In genomic region chr6:149861603-149862423, GRCh38 we compare ENCODE assay signal across 9 cellular contexts. TPM values are rescaled to one million over a fixed set of nuclear protein-coding genes. Genes with fewer than 3 reads are reported as not detected.
DNase-seq lines count a peak whose midpoint lies in the region; ATAC-seq and TF ChIP-seq lines count a peak whose summit lies in the region.
"Had no signal": no experiment of that assay in that cellular context is flagged by ENCODE, and none has a peak within 500 bp of the region (broad histone marks: within the 10 kb centered on the region; RNA-seq: fewer than 3 reads in every experiment).

No MANE protein-coding gene starts in this region.

- H3K27ac Mint-ChIP-seq in CD4-positive, alpha-beta T cell: no peak overlapping the region
- H3K27ac Mint-ChIP-seq in chondrocyte (ENCODE audit: unreplicated experiment): peak overlapping the region; percentile 96
- H3K27ac Mint-ChIP-seq in naive thymus-derived CD4-positive, alpha-beta T cell: peak overlapping the region in 1 of 9 donors; percentile 8

- H3K36me3 ChIP-seq in naive thymus-derived CD4-positive, alpha-beta T cell (ENCODE audit: control insufficient read depth in 2 of 3, insufficient read depth in 3 of 3, low read length in 3 of 3): no peaks in the 10 kb centered on the region

- no peaks in the 10 kb centered on the region for H3K9me3 ChIP-seq in CD4-positive, alpha-beta T cell (ENCODE audit: control insufficient read depth, low read length)
- H3K9me3 ChIP-seq in naive thymus-derived CD4-positive, alpha-beta T cell (ENCODE audit: control insufficient read depth in 2 of 3, low read length in 3 of 3): no peaks in the 10 kb centered on the region

- no peaks in the 10 kb centered on the region for H3K27me3 ChIP-seq in CD4-positive, alpha-beta T cell (ENCODE audit: control insufficient read depth, insufficient read depth, low read length)
- H3K27me3 ChIP-seq in naive thymus-derived CD4-positive, alpha-beta T cell (ENCODE audit: control insufficient read depth in 2 of 2, insufficient read depth in 2 of 2, low read length in 2 of 2): no peaks in the 10 kb centered on the region

- H3K27ac ChIP-seq in CD4-positive, alpha-beta T cell (ENCODE audit: low read depth, low read length): no peak overlapping the region
- H3K27ac ChIP-seq in naive thymus-derived CD4-positive, alpha-beta T cell (ENCODE audit: low read depth, low read length): no peak overlapping the region

- H3K36me3 Mint-ChIP-seq in CD4-positive, alpha-beta T cell (ENCODE audit: low read depth): no peaks in the 10 kb centered on the region
- H3K36me3 Mint-ChIP-seq in chondrocyte (ENCODE audit: low read depth): no peaks in the 10 kb centered on the region
- H3K36me3 Mint-ChIP-seq in naive thymus-derived CD4-positive, alpha-beta T cell: no peaks in the 10 kb centered on the region

- intact Hi-C loops in CD4-positive, alpha-beta T cell (cut with DNase I, micrococcal nuclease): loop anchor here in 1 of 2 experiments (5.0 to 10.0 kb wide), 3 partner anchors 107 to 295 kb away; partner anchors contain the start of genes GINM1 and KATNA1
- intact Hi-C loops in naive thymus-derived CD4-positive, alpha-beta T cell (cut with micrococcal nuclease): loop anchor here (5.0 to 10.0 kb wide), 5 partner anchors 80 to 837 kb away; partner anchors contain the start of genes KATNA1 (in 2 of the 2) and ULBP2 (in 1 of the 2)

- peaks cover 5% of the 10 kb centered on the region for H3K4me1 Mint-ChIP-seq in CD4-positive, alpha-beta T cell (ENCODE audit: low read depth)
- H3K4me1 Mint-ChIP-seq in chondrocyte (ENCODE audit: low read depth): peaks cover 72% of the 10 kb centered on the region
- H3K4me1 Mint-ChIP-seq in naive thymus-derived CD4-positive, alpha-beta T cell: peaks cover 0 to 18% (median 10%) of the 10 kb centered on the region in 7 donors

- ATAC-seq in CD4-positive, alpha-beta T cell (ENCODE audit: poor library complexity): no peak
- no peak for ATAC-seq in naive thymus-derived CD4-positive, alpha-beta T cell
- ATAC-seq in GM21723 (IDR thresholded peaks at IDR 0.05; ENCODE audit: unreplicated experiment): no peak

- no peaks in the 10 kb centered on the region for H3K9me3 Mint-ChIP-seq in CD4-positive, alpha-beta T cell
- H3K9me3 Mint-ChIP-seq in chondrocyte (ENCODE audit: low read depth): no peaks in the 10 kb centered on the region
- H3K9me3 Mint-ChIP-seq in naive thymus-derived CD4-positive, alpha-beta T cell: peaks cover 0 to 1% (median 0%) of the 10 kb centered on the region in 11 donors

- no peak for TF ChIP-seq CTCF in CD4-positive, alpha-beta T cell (IDR thresholded peaks at IDR 0.05)
- TF ChIP-seq CTCF in chondrocyte (IDR thresholded peaks at IDR 0.05): peak; percentile 24

- POLR2A ChIA-PET in CD4-positive, alpha-beta T cell (lab: Charles Lee): no interaction called here
- POLR2A ChIA-PET in HEK293T (lab: Yijun Ruan, JAX): interaction anchor here (1.2 kb wide), 1 partner anchor 14 kb away, joined by 3 read pairs; no protein-coding TSS in a partner anchor
- POLR2A ChIA-PET in naive thymus-derived CD4-positive, alpha-beta T cell (lab: Charles Lee): no interaction called here

- CTCF ChIA-PET in CD4-positive, alpha-beta T cell (lab: Charles Lee): no interaction called here
- CTCF ChIA-PET in HEK293T (lab: Yijun Ruan, JAX): interaction anchor here (1.0 to 1.4 kb wide), 4 partner anchors 9 to 52 kb away, joined by 3 to 4 read pairs (median 3); no protein-coding TSS in a partner anchor
- CTCF ChIA-PET in naive thymus-derived CD4-positive, alpha-beta T cell (lab: Charles Lee): no interaction called here

- peaks cover 6 to 10% of the 10 kb centered on the region in 2 donors for H3K4me1 ChIP-seq in naive thymus-derived CD4-positive, alpha-beta T cell (ENCODE audit: control insufficient read depth in 2 of 2, insufficient read depth in 2 of 2, low read length in 2 of 2)

- peak overlapping the region; percentile 60 for H3K4me3 Mint-ChIP-seq in CD4-positive, alpha-beta T cell
- peak overlapping the region; percentile 82 for H3K4me3 Mint-ChIP-seq in chondrocyte (ENCODE audit: unreplicated experiment)
- peak overlapping the region in 6 of 10 donors; percentile 13 to 58 (median 24) for H3K4me3 Mint-ChIP-seq in naive thymus-derived CD4-positive, alpha-beta T cell

- peaks cover 30% of the 10 kb centered on the region for H3K27me3 Mint-ChIP-seq in CD4-positive, alpha-beta T cell
- no peaks in the 10 kb centered on the region for H3K27me3 Mint-ChIP-seq in chondrocyte (ENCODE audit: low read depth)
- H3K27me3 Mint-ChIP-seq in naive thymus-derived CD4-positive, alpha-beta T cell: peaks cover 0 to 44% (median 8%) of the 10 kb centered on the region in 5 donors

- H3K4me3 ChIP-seq in naive thymus-derived CD4-positive, alpha-beta T cell (ENCODE audit: low read length): no peak overlapping the region

- DNase-seq in CD4-positive, alpha-beta T cell: no peak
- no peak for DNase-seq in HEK293T (ENCODE audit: extremely low spot score)
- no peak for DNase-seq in chondrocyte (ENCODE audit: low spot score)
- DNase-seq in naive thymus-derived CD4-positive, alpha-beta T cell: no peak
- DNase-seq in NCI-H2171 (lab: John Stamatoyannopoulos, UW): no peak
- DNase-seq in NCI-H1694 (lab: John Stamatoyannopoulos, UW): no peak
- no peak for DNase-seq in NCI-H1048 (lab: John Stamatoyannopoulos, UW)
- DNase-seq: activated CD8-positive, alpha-beta memory T cell treated with anti-CD3 and anti-CD28 coated beads for 24 hours had no signal

TF ChIP-seq in HEK293T, 16 proteins besides CTCF, POLR2A, EP300 and RAD21:
- peak; percentile 71 for TF ChIP-seq PKNOX1 (IDR thresholded peaks at IDR 0.05)
- no peak for TF ChIP-seq BHLHE40 (IDR thresholded peaks at IDR 0.05; ENCODE audit: borderline replicate concordance)
TF ChIP-seq in HEK293T: peak in this region for 1.

RNA-seq across cellular contexts. Expression of gene LRP11, which starts 2.3 kb away (rescaled TPM):
- total RNA-seq in CD4-positive, alpha-beta T cell: under 1 TPM; 0.75 to 0.99 TPM
- total RNA-seq in chondrocyte: 61.4 to 81.7 TPM (median 61.9 TPM) in 3 replicates
- total RNA-seq in naive thymus-derived CD4-positive, alpha-beta T cell: 1 to 10 TPM in 4 of 5 experiments, under 1 TPM in 1; 0.88 to 3.7 (median 2.8) TPM
- polyA plus RNA-seq in naive thymus-derived CD4-positive, alpha-beta T cell: 1 to 10 TPM in 1 of 2 donors, under 1 TPM in 1; 0.76 to 1.5 TPM

RNA-seq across cellular contexts. Expression of gene RAET1E, which starts 36.1 kb away (rescaled TPM):
- not detected for total RNA-seq in CD4-positive, alpha-beta T cell
- total RNA-seq in chondrocyte: not detected in 3 replicates
- not detected for total RNA-seq in naive thymus-derived CD4-positive, alpha-beta T cell
- not detected for polyA plus RNA-seq in naive thymus-derived CD4-positive, alpha-beta T cell

Comparison
In these comparisons a context has a peak if more than half of its experiments do, and no peak if none do; other contexts are left out.
1. H3K4me3 Mint-ChIP-seq: peak in every context shown above with its lines; median percentile 82 in chondrocyte; 60 in CD4-positive, alpha-beta T cell; 24 in naive thymus-derived CD4-positive, alpha-beta T cell.
2. RNA of gene LRP11, which starts 2.3 kb away (total RNA-seq): 61.4 to 81.7 TPM in chondrocyte; 0.88 to 3.7 TPM in naive thymus-derived CD4-positive, alpha-beta T cell and 0.75 to 0.99 TPM in CD4-positive, alpha-beta T cell; every median in the first group is over 10 times any median in the second.